ENCODE assay signal across 20 cellular contexts in genomic region chr6:41477572-41477971, GRCh38.
"Had no signal": no experiment of that assay in that cellular context is flagged by ENCODE, and none has a peak within 500 bp of the region (broad histone marks: within the 10 kb centered on the region; RNA-seq: fewer than 3 reads in every experiment).

No MANE protein-coding gene starts in this region.

- H3K27ac ChIP-seq: breast epithelium, spleen had no signal

- H3K4me3 ChIP-seq: breast epithelium, spleen had no signal

- ATAC-seq: activated CD4-positive, alpha-beta T cell treated with anti-CD3 and anti-CD28 coated beads for 36 hours; esophagus mucosa; natural killer cell; right cardiac atrium; stimulated activated naive B cell treated with anti-CD40 and anti-IgM and Interleukin-4, amounts not matched to agents 10 μg/mL and 1 μg/mL and 100 μg/mL, for 72 hours had no signal

- H3K9me3 ChIP-seq: breast epithelium, spleen had no signal

- H3K27me3 ChIP-seq: breast epithelium had no signal

- H3K4me1 ChIP-seq: breast epithelium, spleen had no signal

- H3K36me3 ChIP-seq: breast epithelium, spleen had no signal

- DNase-seq: activated CD4-positive, alpha-beta memory T cell treated with anti-CD3 and anti-CD28 coated beads, Interleukin-2, amount 10 ng/mL, durations not matched to agents 7 days and 5 days; activated CD4-positive, alpha-beta T cell treated with anti-CD3 and anti-CD28 coated beads for 36 hours; activated gamma-delta T cell; activated naive CD8-positive, alpha-beta T cell treated with anti-CD3 and anti-CD28 coated beads for 36 hours; activated T-cell treated with anti-CD3 and anti-CD28 coated beads, Interleukin-2, amount 50 U/mL, for 48 hours; anterior cingulate cortex; dermis blood vessel endothelial cell; hypothalamus; immature natural killer cell; natural killer cell; nucleus accumbens; right cardiac atrium; spleen; stimulated activated CD4-positive, alpha-beta T cell treated with anti-CD3 and anti-CD28 coated beads, Interleukin-1b, Interleukin-23, amount 100 ng/mL, for 48 hours; stimulated activated naive B cell treated with anti-CD40 and anti-IgM and Interleukin-4, amounts not matched to agents 10 μg/mL and 1 μg/mL and 100 μg/mL, for 72 hours; substantia nigra; T-helper 9 cell; trophoblast cell had no signal
